8 cellular contexts compared by ENCODE assay signal in genomic region chr6:41779793-41780622, GRCh38. TPM values are rescaled to one million over a fixed set of nuclear protein-coding genes. Genes with fewer than 3 reads are reported as not detected.
DNase-seq lines count a peak whose midpoint lies in the region; ATAC-seq and TF ChIP-seq lines count a peak whose summit lies in the region.

A gene with protein sequence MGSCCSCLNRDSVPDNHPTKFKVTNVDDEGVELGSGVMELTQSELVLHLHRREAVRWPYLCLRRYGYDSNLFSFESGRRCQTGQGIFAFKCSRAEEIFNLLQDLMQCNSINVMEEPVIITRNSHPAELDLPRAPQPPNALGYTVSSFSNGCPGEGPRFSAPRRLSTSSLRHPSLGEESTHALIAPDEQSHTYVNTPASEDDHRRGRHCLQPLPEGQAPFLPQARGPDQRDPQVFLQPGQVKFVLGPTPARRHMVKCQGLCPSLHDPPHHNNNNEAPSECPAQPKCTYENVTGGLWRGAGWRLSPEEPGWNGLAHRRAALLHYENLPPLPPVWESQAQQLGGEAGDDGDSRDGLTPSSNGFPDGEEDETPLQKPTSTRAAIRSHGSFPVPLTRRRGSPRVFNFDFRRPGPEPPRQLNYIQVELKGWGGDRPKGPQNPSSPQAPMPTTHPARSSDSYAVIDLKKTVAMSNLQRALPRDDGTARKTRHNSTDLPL (minus strand): TSS chr6:41779900. CDS start chr6:41776987, 2,913 bp downstream.

- no CpG with 5 or more reads among the region's 73 CpGs for WGBS in H9 (ENCODE audit: extremely low coverage, insufficient read length, low lambda C conversion rate)
- WGBS in neuronal stem cell (ENCODE audit: extremely low coverage in 2 of 2, insufficient read length in 2 of 2, insufficient replicate concordance in 1 of 2), 2 donors: no CpG with 5 or more reads among the region's 73 CpGs

- H3K14ac ChIP-seq in H9 (ENCODE audit: insufficient read depth, low read length) (no peak within 1 kb of the TSS; the same call in 1 of the 2 replicates), neuronal stem cell (ENCODE audit: low read length) (peak within 1 kb of the TSS; percentile 60)

- H3K4me1 ChIP-seq in H9 (ENCODE audit: insufficient read depth, low read length) (no peaks in the 10 kb centered on the region), Loucy (ENCODE audit: insufficient read depth, low read length, poor library complexity, severe bottlenecking) (peaks cover 19% of the 10 kb centered on the region), foreskin keratinocyte (peaks cover 4% of the 10 kb centered on the region), neuronal stem cell (ENCODE audit: control insufficient read depth in 2 of 2, insufficient read depth in 1 of 2, low read depth in 1 of 2, low read length in 2 of 2) (peaks cover 6 to 12% of the 10 kb centered on the region in 2 donors), subcutaneous abdominal adipose tissue (ENCODE audit: control insufficient read depth in 5 of 5, insufficient read depth in 5 of 5, low read length in 5 of 5) (peaks cover 10 to 40% (median 39%) of the 10 kb centered on the region in 5 donors)

- no peak within 1 kb of the TSS for H3K56ac ChIP-seq in H9 (ENCODE audit: insufficient read length, low read depth, low read length)

- H4K20me1 ChIP-seq in H9 (ENCODE audit: control insufficient read depth, insufficient read depth, insufficient read length): no peaks in the 10 kb centered on the region
- H4K20me1 ChIP-seq in Loucy (ENCODE audit: insufficient read depth, low read length, poor library complexity, severe bottlenecking): peaks cover 5% of the 10 kb centered on the region

- TF ChIP-seq CTCF in H9 (conservative IDR thresholded peaks at IDR 0.05) (peak; percentile 93), Loucy (conservative IDR thresholded peaks at IDR 0.05; ENCODE audit: low read length) (peak; percentile 88), foreskin keratinocyte (conservative IDR thresholded peaks at IDR 0.05) (peak; percentile 99)

- H3K9me3 Mint-ChIP-seq in H9: no peaks in the 10 kb centered on the region

- H2BK20ac ChIP-seq in H9 (ENCODE audit: low read depth, low read length, poor library complexity, severe bottlenecking): no peak within 1 kb of the TSS

- peak within 1 kb of the TSS in 1 of 3 experiments; percentile 75; a peak in 3 of 7 replicates for H3K27ac Mint-ChIP-seq in H9

- peaks cover under 1 to 6% (median 3%) of the 10 kb centered on the region in 3 experiments; a peak in 4 of 7 replicates for H3K36me3 Mint-ChIP-seq in H9 (ENCODE audit: insufficient read depth in 1 of 3, low read depth in 3 of 3)

- H3K18ac ChIP-seq in H9 (ENCODE audit: insufficient read length, low read depth, low read length): no peak within 1 kb of the TSS
- peak within 1 kb of the TSS; percentile 90 for H3K18ac ChIP-seq in neuronal stem cell (ENCODE audit: low read length)

- H2BK12ac ChIP-seq in H9 (ENCODE audit: insufficient read length, low read depth, low read length) (no peak within 1 kb of the TSS), neuronal stem cell (ENCODE audit: low read length) (no peak within 1 kb of the TSS)

- peak within 1 kb of the TSS; percentile 96 for H3K4me2 ChIP-seq in H9 (ENCODE audit: insufficient read depth, insufficient read length, low read length)
- peak within 1 kb of the TSS; percentile 97 for H3K4me2 ChIP-seq in Loucy (ENCODE audit: low read depth, low read length, poor library complexity, severe bottlenecking)
- peak within 1 kb of the TSS; percentile 94 for H3K4me2 ChIP-seq in neuronal stem cell (ENCODE audit: insufficient read depth, low read length, poor library complexity, severe bottlenecking)

- H4K8ac ChIP-seq in H9 (replicated peaks; ENCODE audit: insufficient read length, low read depth, low read length): no peak within 1 kb of the TSS
- H4K8ac ChIP-seq in neuronal stem cell (ENCODE audit: low read depth, low read length): no peak within 1 kb of the TSS

- peaks cover 47% of the 10 kb centered on the region for H3K27me3 Mint-ChIP-seq in H9 (ENCODE audit: low read depth)

- H3K79me2 ChIP-seq in H9 (ENCODE audit: insufficient read depth, low read length) (no peaks in the 10 kb centered on the region), Loucy (ENCODE audit: insufficient read depth, low read length) (peaks cover 9% of the 10 kb centered on the region)

- H3K27me3 ChIP-seq in H9 (ENCODE audit: insufficient read depth, low read length): peaks cover 9% of the 10 kb centered on the region; the same call in 1 of the 2 replicates
- no peaks in the 10 kb centered on the region for H3K27me3 ChIP-seq in Loucy (ENCODE audit: insufficient read depth, low read length, poor library complexity, severe bottlenecking)
- no peaks in the 10 kb centered on the region for H3K27me3 ChIP-seq in foreskin keratinocyte
- H3K27me3 ChIP-seq in neuronal stem cell (ENCODE audit: control insufficient read depth in 3 of 3, insufficient read depth in 3 of 3, low read depth in 1 of 3, low read length in 3 of 3): no peaks in the 10 kb centered on the region
- no peaks in the 10 kb centered on the region for H3K27me3 ChIP-seq in subcutaneous abdominal adipose tissue (ENCODE audit: control insufficient read depth in 5 of 5, insufficient read depth in 4 of 5, low read length in 5 of 5)

- H3K79me1 ChIP-seq in H9 (ENCODE audit: insufficient read depth, low read depth, low read length, poor library complexity, severe bottlenecking) (no peaks in the 10 kb centered on the region), neuronal stem cell (ENCODE audit: low read depth, low read length) (no peaks in the 10 kb centered on the region)

- peak; percentile 84 for ATAC-seq in foreskin keratinocyte

- H3K4me3 Mint-ChIP-seq in H9: peak within 1 kb of the TSS; percentile 80 to 91

- H3K27ac ChIP-seq in H9 (ENCODE audit: insufficient read length, low read depth, low read length) (no peak within 1 kb of the TSS), foreskin keratinocyte (no peak within 1 kb of the TSS), neuronal stem cell (replicated peaks; ENCODE audit: low read length) (peak within 1 kb of the TSS; percentile 61), subcutaneous abdominal adipose tissue (ENCODE audit: low read depth, low read length) (peak within 1 kb of the TSS; percentile 84)

- H3K4me3 ChIP-seq in Loucy (ENCODE audit: low read length, poor library complexity, severe bottlenecking) (peak within 1 kb of the TSS; percentile 96), neuronal stem cell (ENCODE audit: low read length in 2 of 2) (peak within 1 kb of the TSS; percentile 58 to 87), subcutaneous abdominal adipose tissue (ENCODE audit: low read depth in 1 of 5, low read length in 5 of 5) (peak within 1 kb of the TSS; percentile 77 to 83 (median 79))

- peak; percentile 94 for DNase-seq in GDM1 (lab: John Stamatoyannopoulos, UW)
- peak; percentile 97 for DNase-seq in H9
- DNase-seq in SHP77 (lab: John Stamatoyannopoulos, UW): peak; percentile 74 to 88
- DNase-seq in activated gamma-delta T cell treated with Interleukin-2 at 50 U/mL for 16 hours: peak; percentile 99
- peak in 1 of 2 donors; percentile 69 for DNase-seq in foreskin keratinocyte
- DNase-seq in neuronal stem cell (ENCODE audit: low spot score): peak; percentile 99

- no peak within 1 kb of the TSS for H3T11ph ChIP-seq in H9 (ENCODE audit: low read length)

- no peaks in the 10 kb centered on the region for H3K9me3 ChIP-seq in H9 (ENCODE audit: control insufficient read depth, low read depth, low read length)
- H3K9me3 ChIP-seq in Loucy (ENCODE audit: insufficient read depth, low read depth, low read length): no peaks in the 10 kb centered on the region
- H3K9me3 ChIP-seq in neuronal stem cell (replicated peaks in 1 of 2; ENCODE audit: control insufficient read depth in 2 of 2, insufficient read depth in 1 of 2, low read depth in 1 of 2, low read length in 2 of 2): no peaks in the 10 kb centered on the region
- H3K9me3 ChIP-seq in subcutaneous abdominal adipose tissue (ENCODE audit: control insufficient read depth in 5 of 5, low read length in 5 of 5): no peaks in the 10 kb centered on the region

- H2BK120ac ChIP-seq in H9 (ENCODE audit: low read depth, low read length, poor library complexity, severe bottlenecking): no peak within 1 kb of the TSS
- no peak within 1 kb of the TSS for H2BK120ac ChIP-seq in neuronal stem cell (ENCODE audit: low read depth, low read length)

- H3K9ac ChIP-seq in H9 (ENCODE audit: extremely low read depth, insufficient read length, low read length) (peak within 1 kb of the TSS; percentile 54), Loucy (ENCODE audit: low read depth, low read length, poor library complexity, severe bottlenecking) (peak within 1 kb of the TSS; percentile 79), neuronal stem cell (ENCODE audit: low read depth, low read length, poor library complexity) (peak within 1 kb of the TSS; percentile 85), subcutaneous abdominal adipose tissue (ENCODE audit: low read length in 5 of 5) (peak within 1 kb of the TSS; percentile 72 to 85 (median 78))

- H4K91ac ChIP-seq in H9 (ENCODE audit: insufficient read length, low read depth, low read length): no peak within 1 kb of the TSS
- no peak within 1 kb of the TSS for H4K91ac ChIP-seq in neuronal stem cell (ENCODE audit: low read depth, low read length, poor library complexity)

- peaks cover 11% of the 10 kb centered on the region for H3K23me2 ChIP-seq in H9 (ENCODE audit: insufficient read length, low read depth, low read length, poor library complexity, severe bottlenecking)

- H3K4ac ChIP-seq in H9 (ENCODE audit: low read depth, low read length) (no peak within 1 kb of the TSS), neuronal stem cell (ENCODE audit: low read length) (no peak within 1 kb of the TSS)

- no peak within 1 kb of the TSS for H3K23ac ChIP-seq in H9 (ENCODE audit: insufficient read length, low read depth, low read length)
- H3K23ac ChIP-seq in neuronal stem cell (ENCODE audit: low read depth, low read length, poor library complexity): peak within 1 kb of the TSS; percentile 25

- H2BK5ac ChIP-seq in H9 (ENCODE audit: insufficient read length, low read length) (no peak within 1 kb of the TSS), neuronal stem cell (ENCODE audit: low read length) (peak within 1 kb of the TSS; percentile 42)

- no peak within 1 kb of the TSS for H2AK5ac ChIP-seq in H9 (ENCODE audit: insufficient read length, low read length)
- peak within 1 kb of the TSS; percentile 25 for H2AK5ac ChIP-seq in neuronal stem cell (ENCODE audit: low read depth, low read length)

- H2AFZ ChIP-seq in H9 (ENCODE audit: low read length) (no peak within 1 kb of the TSS), Loucy (ENCODE audit: low read length) (peak within 1 kb of the TSS; percentile 92), neuronal stem cell (ENCODE audit: low read length) (peak within 1 kb of the TSS; percentile 96)

- no peaks in the 10 kb centered on the region for H3K9me2 ChIP-seq in Loucy (replicated peaks; ENCODE audit: low read depth, low read length)

- H3K36me3 ChIP-seq in Loucy (ENCODE audit: insufficient read depth, low read length) (no peaks in the 10 kb centered on the region), neuronal stem cell (replicated peaks in 1 of 2; ENCODE audit: control insufficient read depth in 2 of 2, insufficient read depth in 2 of 2, low read length in 2 of 2) (peaks cover 15 to 19% of the 10 kb centered on the region in 2 donors), subcutaneous abdominal adipose tissue (ENCODE audit: control insufficient read depth in 5 of 5, insufficient read depth in 5 of 5, low read length in 5 of 5) (peaks cover 3 to 20% (median 17%) of the 10 kb centered on the region in 5 donors)

- no peak within 1 kb of the TSS for H4K5ac ChIP-seq in H9 (ENCODE audit: insufficient read length, low read depth, low read length)

- H3F3A ChIP-seq in Loucy (ENCODE audit: low read depth): no peaks in the 10 kb centered on the region

- no peak within 1 kb of the TSS for H2BK15ac ChIP-seq in H9 (ENCODE audit: low read depth, low read length)
- peak within 1 kb of the TSS; percentile 81 for H2BK15ac ChIP-seq in neuronal stem cell (ENCODE audit: low read length)

- H3K4me1 Mint-ChIP-seq in H9: peaks cover 17 to 22% of the 10 kb centered on the region in 2 experiments

RNA-seq across cellular contexts. Expression of the gene that starts here (rescaled TPM):
- total RNA-seq in H9 (2021): 4.6 and 4.8 TPM in 2 replicates
- 2.2 and 2.6 TPM in 2 replicates for total RNA-seq in foreskin keratinocyte
- polyA plus RNA-seq in foreskin keratinocyte: 2.7 and 2.8 TPM in 2 replicates
- polyA plus RNA-seq in neuronal stem cell (2013, experiment 1 of 2): 8.3 TPM
- 8.2 TPM for polyA plus RNA-seq in neuronal stem cell (2013, experiment 2 of 2)

Comparison
In these comparisons a context has a peak if more than half of its experiments do, and no peak if none do; other contexts are left out.
1. H3K27ac ChIP-seq: peak in neuronal stem cell (single experiment) and subcutaneous abdominal adipose tissue (single experiment); none in H9 (single experiment) and foreskin keratinocyte (single experiment).
2. Peak in every context shown above with its lines, with median percentiles within 50 percentile points of each other: H3K4me2 ChIP-seq, H3K9ac ChIP-seq, CTCF ChIP-seq and H3K4me3 ChIP-seq.